23 cellular contexts compared by ENCODE assay signal in the genomic region with DNA sequence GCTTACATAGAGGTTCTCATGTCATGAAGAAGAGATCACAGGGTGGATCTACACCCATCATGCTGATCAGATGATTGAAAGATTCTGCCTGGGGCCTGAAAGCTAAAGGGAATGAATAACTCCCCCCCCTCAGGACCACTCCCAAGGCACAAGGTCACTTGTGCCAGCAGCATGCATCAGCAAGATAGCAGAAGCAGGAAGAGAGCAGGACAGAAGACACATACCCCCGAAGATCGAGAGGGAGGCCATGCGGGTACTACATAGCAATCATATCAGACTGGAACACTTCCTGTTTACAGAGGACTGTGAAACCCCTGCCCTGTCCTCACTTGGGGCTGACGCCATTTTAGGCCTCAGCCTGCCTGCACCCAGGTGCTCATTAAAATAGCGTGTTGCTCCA.
"Had no signal": no experiment of that assay in that cellular context is flagged by ENCODE, and none has a peak within 500 bp of the region (broad histone marks: within the 10 kb centered on the region; RNA-seq: fewer than 3 reads in every experiment).

No MANE protein-coding gene starts in this region.

- H3K4me3 Mint-ChIP-seq: mesothelial cell of epicardium; naive B cell; natural killer cell; nephron progenitor cell; stimulated activated memory B cell treated with anti-CD40 and anti-IgM and Interleukin-4, amounts not matched to agents 10 μg/mL and 1 μg/mL and 100 μg/mL, for 72 hours; stimulated activated naive CD8-positive, alpha-beta T cell treated with anti-CD3 and anti-CD28 coated beads, Interleukin-15, amount 100 ng/mL, for 72 hours had no signal

- H3K27me3 Mint-ChIP-seq: progenitor cell of endocrine pancreas; stimulated activated memory B cell treated with anti-CD40 and anti-IgM and Interleukin-4, amounts not matched to agents 10 μg/mL and 1 μg/mL and 100 μg/mL, for 72 hours; stimulated activated naive CD8-positive, alpha-beta T cell treated with anti-CD3 and anti-CD28 coated beads, Interleukin-15, amount 100 ng/mL, for 72 hours had no signal

- H3K4me1 ChIP-seq: left ventricle myocardium inferior, right atrium auricular region, right lobe of liver, tibial nerve, upper lobe of left lung, vagina had no signal

- H3K9me3 ChIP-seq: ovary, right lobe of liver, tibial nerve, vagina had no signal

- H3K27ac Mint-ChIP-seq: mesothelial cell of epicardium; naive B cell; natural killer cell; nephron progenitor cell; progenitor cell of endocrine pancreas; stimulated activated memory B cell treated with anti-CD40 and anti-IgM and Interleukin-4, amounts not matched to agents 10 μg/mL and 1 μg/mL and 100 μg/mL, for 72 hours; stimulated activated naive CD8-positive, alpha-beta T cell treated with anti-CD3 and anti-CD28 coated beads, Interleukin-15, amount 100 ng/mL, for 72 hours had no signal

- H3K4me1 Mint-ChIP-seq: mesothelial cell of epicardium; naive B cell; natural killer cell; nephron progenitor cell; stimulated activated memory B cell treated with anti-CD40 and anti-IgM and Interleukin-4, amounts not matched to agents 10 μg/mL and 1 μg/mL and 100 μg/mL, for 72 hours; stimulated activated naive CD8-positive, alpha-beta T cell treated with anti-CD3 and anti-CD28 coated beads, Interleukin-15, amount 100 ng/mL, for 72 hours had no signal

- H3K27ac ChIP-seq: left ventricle myocardium inferior, ovary, right atrium auricular region, right lobe of liver, tibial nerve, upper lobe of left lung, vagina had no signal

- H3K4me2 ChIP-seq: smooth muscle cell had no signal

- H3K36me3 Mint-ChIP-seq: mesothelial cell of epicardium; stimulated activated memory B cell treated with anti-CD40 and anti-IgM and Interleukin-4, amounts not matched to agents 10 μg/mL and 1 μg/mL and 100 μg/mL, for 72 hours had no signal

- DNase-seq: islet precursor cell; left ventricle myocardium inferior; mesendoderm; naive B cell; natural killer cell; nephron progenitor cell; ovary; right lobe of liver; stimulated activated CD4-positive, alpha-beta T cell treated with anti-CD3 and anti-CD28 coated beads, Interleukin-1b, Interleukin-23, amount 100 ng/mL, for 48 hours; stimulated activated CD4-positive, alpha-beta T cell treated with anti-CD3 and anti-CD28 coated beads, Interleukin-2, amount 100 ng/mL, for 48 hours; stimulated activated CD4-positive, alpha-beta T cell treated with anti-CD3 and anti-CD28 coated beads, Interleukin-4, amount 100 ng/mL, for 4 hours; stimulated activated CD8-positive, alpha-beta memory T cell treated with anti-CD3 and anti-CD28 coated beads, Interleukin-4, amount 100 ng/mL, for 48 hours; stimulated activated naive CD4-positive, alpha-beta T cell treated with Interleukin-2 at 50 U/mL for 16 hours; stimulated activated naive CD8-positive, alpha-beta T cell treated with anti-CD3 and anti-CD28 coated beads, Interleukin-15, amount 100 ng/mL, for 72 hours; upper lobe of left lung had no signal

- H3K4me3 ChIP-seq: left ventricle myocardium inferior, lung, ovary, right atrium auricular region, right lobe of liver, smooth muscle cell, tibial nerve, upper lobe of left lung, vagina had no signal

- H3K27me3 ChIP-seq: ovary, right atrium auricular region, right lobe of liver, tibial nerve, upper lobe of left lung, vagina had no signal

- H3K36me3 ChIP-seq: left ventricle myocardium inferior, ovary, right atrium auricular region, right lobe of liver, tibial nerve, upper lobe of left lung, vagina had no signal
